Comparison of ENCODE assay signal across 1 cellular context in genomic region chr15:60000824-60001641, GRCh38.
TF ChIP-seq lines count a peak whose summit lies in the region.

No MANE protein-coding gene starts in this region.

TF ChIP-seq in HEK293, 187 proteins besides CTCF, POLR2A, EP300 and RAD21 (continued from another document):
- TF ChIP-seq ZSCAN30 (tag by site-specific recombination; IDR thresholded peaks at IDR 0.05) = peak; percentile 29; the same call in 1 of the 2 replicates
- no peak for TF ChIP-seq ZNF114 (tag by site-specific recombination; IDR thresholded peaks at IDR 0.05)
- peak; percentile 68 for TF ChIP-seq GLIS1 (tag by site-specific recombination; IDR thresholded peaks at IDR 0.05)
- TF ChIP-seq ZNF341 (tag by site-specific recombination; IDR thresholded peaks at IDR 0.05; ENCODE audit: low read depth) = 0 out of 2 replicates have a peak, but pooled peaks have one; percentile 29
